Comparison of ENCODE assay signal across 19 cellular contexts in genomic region chr9:100377015-100377414, GRCh38. TPM values are rescaled to one million over a fixed set of nuclear protein-coding genes. Genes with fewer than 3 reads are reported as not detected.
A peak's percentile ranks its signal among the peaks of the same experiment; 100 is the strongest.
DNase-seq lines count a peak whose midpoint lies in the region; ATAC-seq, FAIRE-seq and TF ChIP-seq lines count a peak whose summit lies in the region.
"Had no signal": no experiment of that assay in that cellular context is flagged by ENCODE, and none has a peak within 500 bp of the region (broad histone marks: within the 10 kb centered on the region; RNA-seq: fewer than 3 reads in every experiment).

No MANE protein-coding gene starts in this region.

- H3K27me3 ChIP-seq in pancreas: no peaks in the 10 kb centered on the region

- 75 to 83% methylated on average over 5 of the region's 5 CpGs for WGBS in pancreas, 2 donors

- H3K36me3 Mint-ChIP-seq in natural killer cell treated with Interleukin-12 subunit alpha and Interleukin-12 subunit beta and Interleukin-15 and Interleukin-18, amount 100 ng/mL, for 72 hours: no peaks in the 10 kb centered on the region

- no peaks in the 10 kb centered on the region for H3K9me3 ChIP-seq in pancreas

- no peak overlapping the region for H3K27ac Mint-ChIP-seq in natural killer cell treated with Interleukin-12 subunit alpha and Interleukin-12 subunit beta and Interleukin-15 and Interleukin-18, amount 100 ng/mL, for 72 hours
- H3K27ac Mint-ChIP-seq: CD4-positive, alpha-beta T cell had no signal

- no peak for TF ChIP-seq POLR2A in NB4 (IDR thresholded peaks at IDR 0.05; ENCODE audit: extremely low read depth, insufficient read length)

- H3K27ac ChIP-seq in pancreas: no peak overlapping the region
- H3K27ac ChIP-seq: KMS-11, SK-N-MC had no signal

- peaks cover 4 to 7% of the 10 kb centered on the region in 2 donors for H3K27me3 Mint-ChIP-seq in natural killer cell treated with Interleukin-12 subunit alpha and Interleukin-12 subunit beta and Interleukin-15 and Interleukin-18, amount 100 ng/mL, for 72 hours
- H3K27me3 Mint-ChIP-seq: CD4-positive, alpha-beta T cell had no signal

- no peak overlapping the region for H3K4me3 Mint-ChIP-seq in natural killer cell treated with Interleukin-12 subunit alpha and Interleukin-12 subunit beta and Interleukin-15 and Interleukin-18, amount 100 ng/mL, for 72 hours
- H3K4me3 Mint-ChIP-seq: CD4-positive, alpha-beta T cell had no signal

- no peaks in the 10 kb centered on the region for H3K36me3 ChIP-seq in pancreas

- no peak for FAIRE-seq in pancreas (lab: Jason Lieb, UNC)

- H3K4me3 ChIP-seq in NB4 (ENCODE audit: low read depth, low read length) (no peak overlapping the region), fibroblast of villous mesenchyme (ENCODE audit: low read depth, low read length) (no peak overlapping the region), pancreas (no peak overlapping the region)
- H3K4me3 ChIP-seq: SK-N-MC had no signal

- no peaks in the 10 kb centered on the region for H3K9me3 Mint-ChIP-seq in natural killer cell treated with Interleukin-12 subunit alpha and Interleukin-12 subunit beta and Interleukin-15 and Interleukin-18, amount 100 ng/mL, for 72 hours
- H3K9me3 Mint-ChIP-seq: CD4-positive, alpha-beta T cell had no signal

- TF ChIP-seq CTCF in NB4 (IDR thresholded peaks at IDR 0.05; ENCODE audit: low read depth, low read length): no peak
- TF ChIP-seq CTCF in fibroblast of villous mesenchyme (IDR thresholded peaks at IDR 0.05; ENCODE audit: insufficient read depth, low read depth, low read length): no peak
- no peak for TF ChIP-seq CTCF in pancreas (IDR thresholded peaks at IDR 0.05)

- H3K4me1 Mint-ChIP-seq in natural killer cell treated with Interleukin-12 subunit alpha and Interleukin-12 subunit beta and Interleukin-15 and Interleukin-18, amount 100 ng/mL, for 72 hours (ENCODE audit: low read depth in 2 of 2): no peaks in the 10 kb centered on the region

- H3K4me1 ChIP-seq in pancreas: no peaks in the 10 kb centered on the region

- no peak for ATAC-seq in natural killer cell treated with Interleukin-12 subunit alpha and Interleukin-12 subunit beta and Interleukin-15 and Interleukin-18, amount 100 ng/mL, for 72 hours
- ATAC-seq in pancreas (no peak), GM18870 (IDR thresholded peaks at IDR 0.05; ENCODE audit: unreplicated experiment) (no peak)
- ATAC-seq: HCT116, Panc1, Right ventricle myocardium inferior had no signal

- intact Hi-C loops in pancreas (cut with DNase I): no loop called here

- DNase-seq in GDM1 (lab: John Stamatoyannopoulos, UW) (peak; percentile 54), NB4 (ENCODE audit: low read depth) (peak; percentile 11), fibroblast of villous mesenchyme (ENCODE audit: low read depth) (peak; percentile 17), putamen (ENCODE audit: low spot score) (peak; percentile 6), pancreas (no peak)
- no peak for DNase-seq in natural killer cell treated with Interleukin-12 subunit alpha and Interleukin-12 subunit beta and Interleukin-15 and Interleukin-18, amount 100 ng/mL, for 72 hours (ENCODE audit: low spot score)
- DNase-seq: CD4-positive, alpha-beta T cell; DMS53; NCI-H1105; NCI-H1694; NCI-H2107; NCI-H2227 treated with DMSO at 0.1 percent for 48 hours; NCI-H524 had no signal

RNA-seq across cellular contexts. Expression of gene TEX10, which starts 24.3 kb away (rescaled TPM):
- total RNA-seq in fibroblast of villous mesenchyme: 30.3 and 39.3 TPM in 2 replicates
- 10 to 100 TPM; 17.3 to 37.7 TPM for total RNA-seq in natural killer cell treated with Interleukin-12 subunit alpha and Interleukin-12 subunit beta and Interleukin-15 and Interleukin-18, amount 100 ng/mL, for 72 hours
- total RNA-seq in pancreas: 1 to 10 TPM; 4.2 to 6.7 (median 5.4) TPM
- polyA plus RNA-seq in pancreas: 1 to 10 TPM; 3.1 to 6.4 TPM

RNA-seq across cellular contexts. Expression of gene MSANTD3, which starts 49.9 kb away (rescaled TPM):
- total RNA-seq in fibroblast of villous mesenchyme: 71.5 and 82.9 TPM in 2 replicates
- 10 to 100 TPM in 1 of 2 donors, 1 to 10 TPM in 1; 9.2 to 17.5 TPM for total RNA-seq in natural killer cell treated with Interleukin-12 subunit alpha and Interleukin-12 subunit beta and Interleukin-15 and Interleukin-18, amount 100 ng/mL, for 72 hours
- 10 to 100 TPM in 2 of 6 donors, 1 to 10 TPM in 4; 6.0 to 15.0 (median 8.0) TPM for total RNA-seq in pancreas
- polyA plus RNA-seq in pancreas: 1 to 10 TPM; 7.5 to 8.9 TPM

Comparison
In these comparisons a context has a peak if more than half of its experiments do, and no peak if none do; other contexts are left out.
1. DNase-seq: peak in GDM1 (single experiment), NB4 (single experiment), fibroblast of villous mesenchyme (single experiment) and putamen (single experiment); none in natural killer cell treated with Interleukin-12 subunit alpha and Interleukin-12 subunit beta and Interleukin-15 and Interleukin-18, amount 100 ng/mL, for 72 hours (single experiment) and pancreas (0 of 6).